ENCODE assay signal across 8 cellular contexts in genomic region chr7:44797329-44798258, GRCh38. TPM values are rescaled to one million over a fixed set of nuclear protein-coding genes. Genes with fewer than 3 reads are reported as not detected.
DNase-seq lines count a peak whose midpoint lies in the region; ATAC-seq, FAIRE-seq and TF ChIP-seq lines count a peak whose summit lies in the region.

No MANE protein-coding gene starts in this region.

- H3K4me3 ChIP-seq in coronary artery: peak overlapping the region; percentile 95

- H3K27ac ChIP-seq in coronary artery: peak overlapping the region; percentile 99 to 100

- intact Hi-C loops in left colon (cut with DNase I, micrococcal nuclease): no loop called here

- peak; percentile 57 for FAIRE-seq in GM19239 (lab: Jason Lieb, UNC)

- DNase-seq in AML-193 (lab: John Stamatoyannopoulos, UW): peak; percentile 70 to 80
- DNase-seq in GM19239 (ENCODE audit: insufficient read length, low spot score): peak; percentile 59
- peak; percentile 90 for DNase-seq in NCI-H69 (lab: John Stamatoyannopoulos, UW)
- DNase-seq in activated CD4-positive, alpha-beta T cell treated with anti-CD3 and anti-CD28 coated beads, Interleukin-2, amount 50 U/mL, for 1 hour: peak; percentile 78
- DNase-seq in coronary artery (ENCODE audit: low spot score): peak; percentile 95
- DNase-seq in left colon: peak; percentile 90 to 91
- peak; percentile 59 to 79 (median 68) for DNase-seq in stimulated activated CD4-positive, alpha-beta T cell treated with anti-CD3 and anti-CD28 coated beads, Interleukin-1b, Interleukin-23, amount 100 ng/mL, for 24 hours (ENCODE audit: low read depth in 4 of 4, low spot score in 1 of 4)

- ATAC-seq in HG03442 (IDR thresholded peaks at IDR 0.05; ENCODE audit: unreplicated experiment) (peak; percentile 40), left colon (peak; percentile 74)

- no peak for TF ChIP-seq CTCF in coronary artery (IDR thresholded peaks at IDR 0.05)

RNA-seq across cellular contexts. Expression of gene PPIA, which starts 1.1 kb away (rescaled TPM):
- total RNA-seq in left colon: 1,000 to 10,000 TPM; 1,049 to 1,320 TPM

RNA-seq across cellular contexts. Expression of gene ZMIZ2, which starts 48.9 kb away (rescaled TPM):
- 10 to 100 TPM; 67.1 to 83.3 TPM for total RNA-seq in left colon

RNA-seq across cellular contexts. Expression of gene H2AZ2, which starts 50.3 kb away (rescaled TPM):
- total RNA-seq in left colon: 100 to 1,000 TPM; 126 to 147 TPM

Comparison
In these comparisons a context has a peak if more than half of its experiments do, and no peak if none do; other contexts are left out.
1. Peak in every context shown above with its lines: DNase-seq, ATAC-seq, H3K4me3 ChIP-seq and H3K27ac ChIP-seq.